ENCODE assay signal across 19 cellular contexts in genomic region chr1:7089485-7089884, GRCh38.
"Had no signal": no experiment of that assay in that cellular context is flagged by ENCODE, and none has a peak within 500 bp of the region (broad histone marks: within the 10 kb centered on the region; RNA-seq: fewer than 3 reads in every experiment).

No MANE protein-coding gene starts in this region.

- H3K4me1 ChIP-seq: psoas muscle, right lobe of liver, testis, tibial nerve, upper lobe of right lung, vagina had no signal

- H3K27me3 ChIP-seq: right lobe of liver, testis, tibial nerve, vagina had no signal

- H3K36me3 ChIP-seq: heart right ventricle, neutrophil, right lobe of liver, tibial nerve, upper lobe of right lung, vagina had no signal

- H3K9me3 ChIP-seq: heart right ventricle, neutrophil, psoas muscle, right lobe of liver, testis, tibial nerve, upper lobe of right lung, vagina had no signal

- H3K27ac Mint-ChIP-seq: naive thymus-derived CD4-positive, alpha-beta T cell; stimulated activated memory B cell treated with anti-CD40 and anti-IgM and Interleukin-4, amounts not matched to agents 10 μg/mL and 1 μg/mL and 100 μg/mL, for 72 hours; stimulated activated naive CD8-positive, alpha-beta T cell treated with anti-CD3 and anti-CD28 coated beads, Interleukin-15, amount 100 ng/mL, for 72 hours had no signal

- H3K9me3 Mint-ChIP-seq: stimulated activated memory B cell treated with anti-CD40 and anti-IgM and Interleukin-4, amounts not matched to agents 10 μg/mL and 1 μg/mL and 100 μg/mL, for 72 hours; stimulated activated naive CD8-positive, alpha-beta T cell treated with anti-CD3 and anti-CD28 coated beads, Interleukin-15, amount 100 ng/mL, for 72 hours had no signal

- H3K4me3 ChIP-seq: heart right ventricle, psoas muscle, right lobe of liver, testis, tibial nerve, upper lobe of right lung, vagina had no signal

- H3K27me3 Mint-ChIP-seq: stimulated activated memory B cell treated with anti-CD40 and anti-IgM and Interleukin-4, amounts not matched to agents 10 μg/mL and 1 μg/mL and 100 μg/mL, for 72 hours; stimulated activated naive CD8-positive, alpha-beta T cell treated with anti-CD3 and anti-CD28 coated beads, Interleukin-15, amount 100 ng/mL, for 72 hours had no signal

- H3K27ac ChIP-seq: heart right ventricle, neutrophil, psoas muscle, right lobe of liver, testis, tibial nerve, upper lobe of right lung, vagina had no signal

- H3K4me3 Mint-ChIP-seq: naive thymus-derived CD4-positive, alpha-beta T cell; stimulated activated memory B cell treated with anti-CD40 and anti-IgM and Interleukin-4, amounts not matched to agents 10 μg/mL and 1 μg/mL and 100 μg/mL, for 72 hours; stimulated activated naive CD8-positive, alpha-beta T cell treated with anti-CD3 and anti-CD28 coated beads, Interleukin-15, amount 100 ng/mL, for 72 hours had no signal

- DNase-seq: effector memory CD4-positive, alpha-beta T cell; heart right ventricle; hypothalamus; kidney glomerular epithelial cell; mammary epithelial cell; naive thymus-derived CD4-positive, alpha-beta T cell; psoas muscle; retina; right lobe of liver; stimulated activated CD4-positive, alpha-beta T cell treated with anti-CD3 and anti-CD28 coated beads, Interleukin-4, amount 100 ng/mL, for 24 hours; stimulated activated naive CD8-positive, alpha-beta T cell treated with anti-CD3 and anti-CD28 coated beads, Interleukin-15, amount 100 ng/mL, for 72 hours; testis; upper lobe of right lung had no signal

- ATAC-seq: esophagus mucosa; heart right ventricle; left lobe of liver; naive thymus-derived CD4-positive, alpha-beta T cell; psoas muscle; right lobe of liver; stimulated activated memory B cell treated with anti-CD40 and anti-IgM and Interleukin-4, amounts not matched to agents 10 μg/mL and 1 μg/mL and 100 μg/mL, for 72 hours; stimulated activated naive CD8-positive, alpha-beta T cell treated with anti-CD3 and anti-CD28 coated beads, Interleukin-15, amount 100 ng/mL, for 72 hours; upper lobe of right lung had no signal

- H3K4me1 Mint-ChIP-seq: naive thymus-derived CD4-positive, alpha-beta T cell; stimulated activated memory B cell treated with anti-CD40 and anti-IgM and Interleukin-4, amounts not matched to agents 10 μg/mL and 1 μg/mL and 100 μg/mL, for 72 hours; stimulated activated naive CD8-positive, alpha-beta T cell treated with anti-CD3 and anti-CD28 coated beads, Interleukin-15, amount 100 ng/mL, for 72 hours had no signal

- H3K36me3 Mint-ChIP-seq: naive thymus-derived CD4-positive, alpha-beta T cell; stimulated activated memory B cell treated with anti-CD40 and anti-IgM and Interleukin-4, amounts not matched to agents 10 μg/mL and 1 μg/mL and 100 μg/mL, for 72 hours had no signal
